In the genomic region with DNA sequence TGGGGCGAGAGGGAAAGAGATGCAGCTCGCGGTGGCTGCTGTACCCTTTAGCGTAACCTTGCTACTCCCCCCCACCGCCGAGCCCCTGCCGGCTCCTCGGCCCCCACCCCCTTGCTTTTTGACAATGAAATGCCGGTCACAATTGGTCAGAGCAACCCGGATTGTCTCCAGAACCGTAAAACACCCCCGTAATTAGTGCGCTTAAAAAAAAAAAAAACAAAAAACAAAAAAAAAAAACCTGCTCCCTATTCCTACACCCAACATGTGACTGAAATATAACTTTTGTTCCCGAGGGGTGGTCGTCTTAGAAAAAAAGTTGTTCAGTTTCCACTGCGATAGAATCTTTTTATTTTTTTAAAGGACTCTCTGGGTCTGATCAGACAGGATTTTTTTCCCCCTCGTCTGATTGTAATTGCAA, we compare ENCODE assay signal across 8 cellular contexts. TPM values are rescaled to one million over a fixed set of nuclear protein-coding genes. Genes with fewer than 3 reads are reported as not detected.
DNase-seq lines count a peak whose midpoint lies in the region; ATAC-seq and TF ChIP-seq lines count a peak whose summit lies in the region.

No MANE protein-coding gene starts in this region.

- peaks cover 2% of the 10 kb centered on the region; the same call in 1 of the 2 replicates for H3K36me3 ChIP-seq in Panc1 (ENCODE audit: control insufficient read depth, insufficient read depth, low read length)
- no peaks in the 10 kb centered on the region for H3K36me3 ChIP-seq in osteoblast (ENCODE audit: insufficient read depth, low read length)

- peaks cover 52% of the 10 kb centered on the region for H3K79me2 ChIP-seq in osteoblast (ENCODE audit: insufficient read depth, low read length)

- peak overlapping the region; percentile 86 for H3K4me2 ChIP-seq in osteoblast (ENCODE audit: insufficient read depth, low read length)

- in situ Hi-C loops in Panc1 (cut with HindIII; ENCODE audit: low pct_unique_long_range_greater_than_20kb, low sequenced_read_pairs): no loop called here

- peak overlapping the region; percentile 66 to 67 for H3K4me3 ChIP-seq in Panc1 (ENCODE audit: low read depth in 2 of 2, low read length in 2 of 2)
- peak overlapping the region; percentile 89 for H3K4me3 ChIP-seq in osteoblast (ENCODE audit: insufficient read depth, low read length)

- BruUV-seq in Panc1 (replicated peaks; lab: Mats Ljungman, UMichigan): no TSS peak

- H4K20me1 ChIP-seq in osteoblast (ENCODE audit: insufficient read depth, low read length): peaks cover 4% of the 10 kb centered on the region

- peak; percentile 34 for DNase-seq in ELF-1 (ENCODE audit: low read depth, low spot score)
- no peak for DNase-seq in Panc1 (ENCODE audit: low read depth, low spot score)
- peak in 1 of 3 experiments; percentile 31 for DNase-seq in effector memory CD8-positive, alpha-beta T cell
- peak; percentile 81 for DNase-seq in osteoblast (ENCODE audit: insufficient read length, low spot score, missing footprints)

- intact Hi-C loops in Panc1 (cut with micrococcal nuclease; ENCODE audit: unreplicated experiment): no loop called here

- H3K36me3 Mint-ChIP-seq in effector memory CD8-positive, alpha-beta T cell (ENCODE audit: insufficient read depth): peaks cover 21% of the 10 kb centered on the region

- H3K27me3 Mint-ChIP-seq in effector memory CD8-positive, alpha-beta T cell: no peaks in the 10 kb centered on the region

- H3K4me1 ChIP-seq in Panc1 (ENCODE audit: control insufficient read depth, insufficient read depth, low read length) (peaks cover 13% of the 10 kb centered on the region; the same call in 1 of the 2 replicates), osteoblast (ENCODE audit: insufficient read depth, low read length) (peaks cover 13% of the 10 kb centered on the region)

- TF ChIP-seq CTCF in Panc1 (IDR thresholded peaks at IDR 0.05) (no peak), osteoblast (IDR thresholded peaks at IDR 0.05; ENCODE audit: extremely low read depth, low read depth, low read length) (no peak)

- H3K4me3 Mint-ChIP-seq in effector memory CD8-positive, alpha-beta T cell: peak overlapping the region; percentile 94 to 95

- CTCF ChIA-PET in Panc1 (lab: Charles Lee): no interaction called here

- peak overlapping the region; percentile 94 to 98 for H3K27ac Mint-ChIP-seq in effector memory CD8-positive, alpha-beta T cell

- H3K9me3 Mint-ChIP-seq in effector memory CD8-positive, alpha-beta T cell: no peaks in the 10 kb centered on the region

- H3K4me1 Mint-ChIP-seq in effector memory CD8-positive, alpha-beta T cell (ENCODE audit: low read depth in 2 of 2): peaks cover 32 to 37% of the 10 kb centered on the region in 2 donors

- ATAC-seq in Panc1 (no peak), HG02981 (IDR thresholded peaks at IDR 0.05; ENCODE audit: unreplicated experiment) (no peak), GM18519 (IDR thresholded peaks at IDR 0.05; ENCODE audit: low FRiP score, unreplicated experiment) (no peak), HG03520 (IDR thresholded peaks at IDR 0.05; ENCODE audit: unreplicated experiment) (no peak), GM19467 (IDR thresholded peaks at IDR 0.05; ENCODE audit: unreplicated experiment) (no peak)
- ATAC-seq in effector memory CD8-positive, alpha-beta T cell (replicated peaks): no peak

- POLR2A ChIA-PET in Panc1 (lab: Charles Lee): no interaction called here

- H3K27ac ChIP-seq in Panc1 (ENCODE audit: low read length): peak overlapping the region; percentile 74
- peak overlapping the region; percentile 76 for H3K27ac ChIP-seq in osteoblast (ENCODE audit: low read depth, low read length)

- peak overlapping the region; percentile 78 for H2AFZ ChIP-seq in osteoblast (ENCODE audit: low read length)

- no peaks in the 10 kb centered on the region for H3K27me3 ChIP-seq in Panc1 (ENCODE audit: control insufficient read depth, insufficient read depth, low read length)
- H3K27me3 ChIP-seq in osteoblast (ENCODE audit: insufficient read depth, low read length): no peaks in the 10 kb centered on the region

- no peaks in the 10 kb centered on the region for H3K9me3 ChIP-seq in Panc1 (ENCODE audit: control insufficient read depth, insufficient read depth, low read depth, low read length)
- H3K9me3 ChIP-seq in osteoblast (ENCODE audit: low read depth, low read length): no peaks in the 10 kb centered on the region

RNA-seq across cellular contexts. Expression of a gene that starts 0.8 kb away (rescaled TPM):
- total RNA-seq in Panc1 (2021; ENCODE audit: unreplicated experiment) (17.2 TPM), osteoblast (16.3 and 18.3 TPM in 2 replicates)
- 3.1 TPM for polyA plus RNA-seq in Panc1 (2012; ENCODE audit: insufficient read length)
